In the genomic region with DNA sequence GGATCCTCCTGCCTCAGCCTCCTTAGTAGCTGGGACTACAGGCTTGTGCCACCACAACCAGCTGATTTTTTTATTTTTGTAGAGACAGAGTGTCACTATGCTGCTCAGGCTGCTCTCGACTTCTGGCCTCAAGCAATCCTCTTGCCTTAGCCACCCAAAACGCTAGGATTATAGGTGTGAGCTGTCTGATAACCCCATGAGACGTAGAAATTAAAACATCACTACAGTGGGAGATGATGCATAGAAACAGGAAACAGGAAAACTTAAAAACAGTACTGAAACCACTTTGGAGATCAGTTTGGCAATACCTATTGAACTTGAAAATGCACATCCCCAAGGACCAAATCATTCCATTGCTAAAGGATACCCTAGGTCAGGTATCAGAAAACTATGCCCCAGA, we compare ENCODE assay signal across 10 cellular contexts. TPM values are rescaled to one million over a fixed set of nuclear protein-coding genes. Genes with fewer than 3 reads are reported as not detected.
DNase-seq lines count a peak whose midpoint lies in the region; ATAC-seq and TF ChIP-seq lines count a peak whose summit lies in the region.
"Had no signal": no experiment of that assay in that cellular context is flagged by ENCODE, and none has a peak within 500 bp of the region (broad histone marks: within the 10 kb centered on the region; RNA-seq: fewer than 3 reads in every experiment).

No MANE protein-coding gene starts in this region.

- H3K4me2 ChIP-seq in OCI-LY3 (ENCODE audit: low read length) = peak overlapping the region; percentile 23; the same call in 1 of the 2 replicates
- H3K4me2 ChIP-seq: neural progenitor cell had no signal

- peak; percentile 28 to 39 for ATAC-seq in activated T-cell treated with anti-CD3 and anti-CD28 coated beads, Interleukin-2, amount 50 U/mL, for 4 hours
- ATAC-seq in thoracic aorta (ENCODE audit: insufficient number of reproducible peaks, low FRiP score, low read depth) = no peak

- peaks cover 42% of the 10 kb centered on the region for H3K4me1 ChIP-seq in OCI-LY3 (ENCODE audit: low read length)
- peaks cover 29 to 89% (median 40%) of the 10 kb centered on the region in 3 donors for H3K4me1 ChIP-seq in esophagus squamous epithelium
- H3K4me1 ChIP-seq in thoracic aorta (ENCODE audit: control insufficient read depth in 1 of 2, low read depth in 2 of 2) = peaks cover 61 to 80% of the 10 kb centered on the region in 2 donors

- peaks cover 90% of the 10 kb centered on the region for H3K4me1 Mint-ChIP-seq in activated T-cell treated with anti-CD3 and anti-CD28 coated beads, Interleukin-2, amount 50 U/mL, for 4 hours (ENCODE audit: low read depth)
- H3K4me1 Mint-ChIP-seq: neural progenitor cell had no signal

- peaks cover 6% of the 10 kb centered on the region for H3K36me3 Mint-ChIP-seq in activated T-cell treated with anti-CD3 and anti-CD28 coated beads, Interleukin-2, amount 50 U/mL, for 4 hours (ENCODE audit: insufficient read depth)

- no peak overlapping the region for H3K9ac ChIP-seq in OCI-LY3 (ENCODE audit: low read length)
- H3K9ac ChIP-seq: neural progenitor cell had no signal

- intact Hi-C loops in esophagus squamous epithelium (cut with DNase I) = no loop called here

- H2AFZ ChIP-seq in OCI-LY3 (ENCODE audit: low read depth, low read length) = no peak overlapping the region
- H2AFZ ChIP-seq: neural progenitor cell had no signal

- H3K9me3 ChIP-seq in OCI-LY3 (ENCODE audit: insufficient read depth, low read length) (0 out of 2 replicates have a peak, but pooled peaks cover 3% of the 10 kb centered on the region), esophagus squamous epithelium (no peaks in the 10 kb centered on the region), thoracic aorta (no peaks in the 10 kb centered on the region)

- peaks cover 99% of the 10 kb centered on the region for H3K79me2 ChIP-seq in OCI-LY3 (ENCODE audit: low read length)

- H3K36me3 ChIP-seq in OCI-LY3 (replicated peaks; ENCODE audit: low read depth, low read length) (peaks cover 7% of the 10 kb centered on the region), esophagus squamous epithelium (no peaks in the 10 kb centered on the region), thoracic aorta (no peaks in the 10 kb centered on the region)
- H3K36me3 ChIP-seq: neural progenitor cell had no signal

- 75 to 76% methylated on average over 1 to 3 of the region's 3 CpGs for WGBS in esophagus squamous epithelium, 2 donors

- H3K4me3 ChIP-seq in OCI-LY3 (ENCODE audit: low read length) = no peak overlapping the region
- no peak overlapping the region for H3K4me3 ChIP-seq in esophagus squamous epithelium
- H3K4me3 ChIP-seq in thoracic aorta = peak overlapping the region; percentile 8
- H3K4me3 ChIP-seq: neural progenitor cell had no signal

- peaks cover 88% of the 10 kb centered on the region for H4K20me1 ChIP-seq in OCI-LY3 (ENCODE audit: insufficient read depth, low read length)

- TF ChIP-seq POLR2A in esophagus squamous epithelium (IDR thresholded peaks at IDR 0.05) = no peak

- H3K27me3 Mint-ChIP-seq in activated T-cell treated with anti-CD3 and anti-CD28 coated beads, Interleukin-2, amount 50 U/mL, for 4 hours (ENCODE audit: low read depth) = no peaks in the 10 kb centered on the region

- H3K27ac ChIP-seq in OCI-LY3 (ENCODE audit: low read length) (no peak overlapping the region), esophagus squamous epithelium (peak overlapping the region in 3 of 4 donors; percentile 37 to 55 (median 39)), thoracic aorta (peak overlapping the region; percentile 40 to 74)
- H3K27ac ChIP-seq: neural progenitor cell had no signal

- H3K27me3 ChIP-seq in OCI-LY3 (ENCODE audit: low read depth, low read length) = no peaks in the 10 kb centered on the region
- no peaks in the 10 kb centered on the region for H3K27me3 ChIP-seq in esophagus squamous epithelium
- no peaks in the 10 kb centered on the region for H3K27me3 ChIP-seq in thoracic aorta (replicated peaks; ENCODE audit: insufficient read depth)
- H3K27me3 ChIP-seq: neural progenitor cell had no signal

- H3K4me3 Mint-ChIP-seq in activated T-cell treated with anti-CD3 and anti-CD28 coated beads, Interleukin-2, amount 50 U/mL, for 4 hours = peak overlapping the region; percentile 52
- H3K4me3 Mint-ChIP-seq: neural progenitor cell had no signal

- no peak for DNase-seq in activated T-cell treated with anti-CD3 and anti-CD28 coated beads, Interleukin-2, amount 50 U/mL, for 4 hours
- no peak for DNase-seq in activated T-cell treated with anti-CD3 and anti-CD28 coated beads, Interleukin-2, amount 50 U/mL, for 48 hours
- DNase-seq in esophagus squamous epithelium (lab: John Stamatoyannopoulos, UW) = no peak
- DNase-seq in thoracic aorta (ENCODE audit: low spot score) = no peak
- DNase-seq in COLO829 (ENCODE audit: low spot score) = no peak
- no peak for DNase-seq in NCI-H748 treated with DMSO at 0.1 percent for 48 hours (lab: John Stamatoyannopoulos, UW)
- no peak for DNase-seq in SK-N-DZ (ENCODE audit: low spot score)
- DNase-seq: NCI-H526 had no signal

- TF ChIP-seq CTCF in OCI-LY3 (IDR thresholded peaks at IDR 0.05; ENCODE audit: low read depth, low read length) (no peak), esophagus squamous epithelium (IDR thresholded peaks at IDR 0.05) (no peak), thoracic aorta (IDR thresholded peaks at IDR 0.05) (no peak)

- no peaks in the 10 kb centered on the region for H3K9me3 Mint-ChIP-seq in activated T-cell treated with anti-CD3 and anti-CD28 coated beads, Interleukin-2, amount 50 U/mL, for 4 hours

RNA-seq across cellular contexts. Expression of gene SENP6, which starts 10.8 kb away (rescaled TPM):
- 10 to 100 TPM; 56.6 to 67.7 (median 57.4) TPM for total RNA-seq in activated T-cell treated with anti-CD3 and anti-CD28 coated beads, Interleukin-2, amount 50 U/mL, for 4 hours
- total RNA-seq in esophagus squamous epithelium (100 to 1,000 TPM in 1 of 4 donors, 10 to 100 TPM in 3; 45.5 to 104 (median 66.1) TPM), thoracic aorta (100 to 1,000 TPM; 115 to 163 TPM)
- 44.3 and 59.4 TPM in 2 replicates for polyA plus RNA-seq in SK-N-DZ (2014; cell fraction: cytosol; rRNA removed)
- 95.6 and 123 TPM in 2 replicates for polyA plus RNA-seq in SK-N-DZ (2014; cell fraction: nucleus; rRNA removed)
